In genomic region chr16:67967956-67968439, GRCh38 we compare ENCODE assay signal across 8 cellular contexts. TPM values are rescaled to one million over a fixed set of nuclear protein-coding genes. Genes with fewer than 3 reads are reported as not detected.
DNase-seq lines count a peak whose midpoint lies in the region; ATAC-seq and TF ChIP-seq lines count a peak whose summit lies in the region.

No MANE protein-coding gene starts in this region.

- no peaks in the 10 kb centered on the region for H3K27me3 Mint-ChIP-seq in activated T-cell treated with anti-CD3 and anti-CD28 coated beads, Interleukin-2, amount 50 U/mL, for 4 hours (ENCODE audit: low read depth)

- H3K27me3 ChIP-seq in KMS-11 (ENCODE audit: insufficient read depth, low read depth) (no peaks in the 10 kb centered on the region), neuron (ENCODE audit: insufficient read depth, low read length) (no peaks in the 10 kb centered on the region)

- H3K4me1 ChIP-seq in ES-I3 (ENCODE audit: insufficient read depth, low read length) = peaks cover 31% of the 10 kb centered on the region
- peaks cover 42% of the 10 kb centered on the region for H3K4me1 ChIP-seq in KMS-11 (ENCODE audit: low read depth, poor library complexity, severe bottlenecking)
- peaks cover 23% of the 10 kb centered on the region for H3K4me1 ChIP-seq in neuron (ENCODE audit: insufficient read depth, low read length)

- no peaks in the 10 kb centered on the region for H3K9me3 Mint-ChIP-seq in activated T-cell treated with anti-CD3 and anti-CD28 coated beads, Interleukin-2, amount 50 U/mL, for 4 hours

- H3K4me3 Mint-ChIP-seq in activated T-cell treated with anti-CD3 and anti-CD28 coated beads, Interleukin-2, amount 50 U/mL, for 4 hours = peak overlapping the region; percentile 97

- peaks cover under 1% of the 10 kb centered on the region for H3K36me3 Mint-ChIP-seq in activated T-cell treated with anti-CD3 and anti-CD28 coated beads, Interleukin-2, amount 50 U/mL, for 4 hours (ENCODE audit: insufficient read depth)

- H3K9ac ChIP-seq in ES-I3 (ENCODE audit: low read depth, low read length) (peak overlapping the region; percentile 76), KMS-11 (peak overlapping the region; percentile 69; the same call in 1 of the 2 replicates)

- H3K4me1 Mint-ChIP-seq in activated T-cell treated with anti-CD3 and anti-CD28 coated beads, Interleukin-2, amount 50 U/mL, for 4 hours (ENCODE audit: low read depth) = peaks cover 20% of the 10 kb centered on the region

- TF ChIP-seq CTCF in KMS-11 (conservative IDR thresholded peaks at IDR 0.05; ENCODE audit: low read depth, low read length) = no peak
- TF ChIP-seq CTCF in fibroblast of pulmonary artery (IDR thresholded peaks at IDR 0.05; ENCODE audit: low read length, missing control alignments) = no peak

- H2AFZ ChIP-seq in KMS-11 (ENCODE audit: low read depth) (peak overlapping the region; percentile 92), neuron (ENCODE audit: low read depth, low read length) (peak overlapping the region; percentile 53)

- H3K9me3 ChIP-seq in ES-I3 (ENCODE audit: control insufficient read depth, insufficient read depth, low read length) (no peaks in the 10 kb centered on the region), neuron (ENCODE audit: low read length) (no peaks in the 10 kb centered on the region)

- H3K79me2 ChIP-seq in KMS-11 (ENCODE audit: insufficient read depth, low read depth) = no peaks in the 10 kb centered on the region

- peak; percentile 22 for ATAC-seq in GM21717 (IDR thresholded peaks at IDR 0.05; ENCODE audit: unreplicated experiment)
- ATAC-seq in activated T-cell treated with anti-CD3 and anti-CD28 coated beads, Interleukin-2, amount 50 U/mL, for 4 hours = peak; percentile 29 to 42

- no peaks in the 10 kb centered on the region for H4K20me1 ChIP-seq in KMS-11 (ENCODE audit: insufficient read depth)

- peaks cover 15% of the 10 kb centered on the region for H3K36me3 ChIP-seq in ES-I3 (ENCODE audit: insufficient read depth, low read length)
- no peaks in the 10 kb centered on the region for H3K36me3 ChIP-seq in KMS-11 (ENCODE audit: insufficient read depth)
- H3K36me3 ChIP-seq in neuron (ENCODE audit: insufficient read depth, low read length) = no peaks in the 10 kb centered on the region

- H3K4me2 ChIP-seq in KMS-11 = peak overlapping the region; percentile 79

- H3K4me3 ChIP-seq in KMS-11 (IDR thresholded peaks at IDR 0.05; ENCODE audit: insufficient read depth, low read depth, low read length) = no peak overlapping the region
- peak overlapping the region; percentile 72 for H3K4me3 ChIP-seq in fibroblast of pulmonary artery (replicated peaks; ENCODE audit: low read depth, low read length)
- H3K4me3 ChIP-seq in neuron (ENCODE audit: low read length) = peak overlapping the region; percentile 56

- no peak overlapping the region for H3K27ac ChIP-seq in KMS-11

- DNase-seq in activated T-cell treated with anti-CD3 and anti-CD28 coated beads, Interleukin-2, amount 50 U/mL, for 4 hours = no peak
- DNase-seq in fibroblast of pulmonary artery (ENCODE audit: low read depth) (peak; percentile 32), NCI-H2081 treated with DMSO at 0.1 percent for 48 hours (lab: John Stamatoyannopoulos, UW) (no peak), cerebellar cortex (ENCODE audit: low spot score) (no peak)

RNA-seq across cellular contexts. Expression of gene SLC12A4, which starts 0.4 kb away (rescaled TPM):
- 10 to 100 TPM; 18.5 to 20.5 (median 19.6) TPM for total RNA-seq in activated T-cell treated with anti-CD3 and anti-CD28 coated beads, Interleukin-2, amount 50 U/mL, for 4 hours

RNA-seq across cellular contexts. Expression of gene DPEP3, which starts 12.3 kb away (rescaled TPM):
- under 1 TPM in 2 of 3 donors, not detected in 1; 0.11 to 0.33 TPM for total RNA-seq in activated T-cell treated with anti-CD3 and anti-CD28 coated beads, Interleukin-2, amount 50 U/mL, for 4 hours

RNA-seq across cellular contexts. Expression of gene LCAT, which starts 24.1 kb away (rescaled TPM):
- total RNA-seq in activated T-cell treated with anti-CD3 and anti-CD28 coated beads, Interleukin-2, amount 50 U/mL, for 4 hours = 1 to 10 TPM; 8.0 to 9.1 (median 8.1) TPM

RNA-seq across cellular contexts. Expression of gene DPEP2, which starts 31.3 kb away (rescaled TPM):
- under 1 TPM; 0.47 to 0.81 (median 0.71) TPM for total RNA-seq in activated T-cell treated with anti-CD3 and anti-CD28 coated beads, Interleukin-2, amount 50 U/mL, for 4 hours

RNA-seq across cellular contexts. Expression of gene PSMB10, which starts 31.3 kb away (rescaled TPM):
- 100 to 1,000 TPM; 223 to 262 (median 249) TPM for total RNA-seq in activated T-cell treated with anti-CD3 and anti-CD28 coated beads, Interleukin-2, amount 50 U/mL, for 4 hours
